9 cellular contexts compared by ENCODE assay signal in genomic region chr3:153043729-153044314, GRCh38.
A peak's percentile ranks its signal among the peaks of the same experiment; 100 is the strongest.
DNase-seq lines count a peak whose midpoint lies in the region; ATAC-seq, FAIRE-seq and TF ChIP-seq lines count a peak whose summit lies in the region.
"Had no signal": no experiment of that assay in that cellular context is flagged by ENCODE, and none has a peak within 500 bp of the region (broad histone marks: within the 10 kb centered on the region; RNA-seq: fewer than 3 reads in every experiment).

No MANE protein-coding gene starts in this region.

- H3K9ac ChIP-seq in astrocyte (ENCODE audit: low read length): peak overlapping the region; percentile 53

- TF ChIP-seq CTCF in left ventricle myocardium inferior (IDR thresholded peaks at IDR 0.05; ENCODE audit: borderline replicate concordance): no peak
- TF ChIP-seq CTCF in right atrium auricular region (IDR thresholded peaks at IDR 0.05): no peak
- no peak for TF ChIP-seq CTCF in astrocyte (IDR thresholded peaks at IDR 0.05; ENCODE audit: insufficient read depth, low read depth, low read length)
- no peak for TF ChIP-seq CTCF in type B pancreatic cell (conservative IDR thresholded peaks at IDR 0.05)

- peak overlapping the region; percentile 50 for H3K27ac Mint-ChIP-seq in astrocyte (ENCODE audit: unreplicated experiment)
- peak overlapping the region; percentile 9 for H3K27ac Mint-ChIP-seq in type B pancreatic cell
- H3K27ac Mint-ChIP-seq: GM23338 had no signal

- intact Hi-C loops in left ventricle myocardium inferior (cut with micrococcal nuclease) (loop anchor here (5.0 kb wide), 1 partner anchor 723 kb away; no protein-coding TSS in a partner anchor), left ventricle myocardium superior (cut with micrococcal nuclease) (loop anchor here (5.0 to 10.0 kb wide), 2 partner anchors 551 to 723 kb away; no protein-coding TSS in a partner anchor)

- H3K36me3 ChIP-seq in left ventricle myocardium inferior (no peaks in the 10 kb centered on the region), right atrium auricular region (no peaks in the 10 kb centered on the region), astrocyte (ENCODE audit: insufficient read depth, low read length) (no peaks in the 10 kb centered on the region)

- H3K9me3 ChIP-seq in left ventricle myocardium inferior (replicated peaks) (no peaks in the 10 kb centered on the region), right atrium auricular region (no peaks in the 10 kb centered on the region), astrocyte (ENCODE audit: insufficient read depth, low read depth, low read length) (no peaks in the 10 kb centered on the region)

- peak overlapping the region; percentile 63 for H3K4me2 ChIP-seq in astrocyte (ENCODE audit: low read length)
- H3K4me2 ChIP-seq: GM23338 had no signal

- ATAC-seq in left ventricle myocardium superior (peak; percentile 33), HG03196 (IDR thresholded peaks at IDR 0.05; ENCODE audit: unreplicated experiment) (no peak)

- H3K27me3 ChIP-seq in left ventricle myocardium inferior (ENCODE audit: low read depth) (no peaks in the 10 kb centered on the region), right atrium auricular region (no peaks in the 10 kb centered on the region), astrocyte (ENCODE audit: insufficient read depth, low read length) (no peaks in the 10 kb centered on the region)

- H3K4me1 ChIP-seq in left ventricle myocardium inferior (no peaks in the 10 kb centered on the region), right atrium auricular region (peaks cover 0 to 4% of the 10 kb centered on the region in 2 donors), astrocyte (ENCODE audit: insufficient read depth, low read length) (no peaks in the 10 kb centered on the region)

- H3K36me3 Mint-ChIP-seq in astrocyte (ENCODE audit: low read depth, unreplicated experiment) (no peaks in the 10 kb centered on the region), type B pancreatic cell (no peaks in the 10 kb centered on the region)

- H3K27ac ChIP-seq in left ventricle myocardium inferior (replicated peaks) (no peak overlapping the region), right atrium auricular region (no peak overlapping the region), astrocyte (ENCODE audit: low read depth, low read length) (peak overlapping the region; percentile 54)

- H3K9me3 Mint-ChIP-seq in astrocyte (ENCODE audit: unreplicated experiment) (no peaks in the 10 kb centered on the region), type B pancreatic cell (no peaks in the 10 kb centered on the region)
- H3K9me3 Mint-ChIP-seq: GM23338 had no signal

- H4K20me1 ChIP-seq in astrocyte (ENCODE audit: insufficient read depth, low read length): no peaks in the 10 kb centered on the region

- H2AFZ ChIP-seq in astrocyte (ENCODE audit: low read depth, low read length): no peak overlapping the region
- H2AFZ ChIP-seq: GM23338 had no signal

- peak overlapping the region; percentile 1 for H3K4me3 Mint-ChIP-seq in astrocyte (ENCODE audit: unreplicated experiment)
- H3K4me3 Mint-ChIP-seq in type B pancreatic cell: peak overlapping the region; percentile 9
- H3K4me3 Mint-ChIP-seq: GM23338 had no signal

- DNase-seq in left ventricle myocardium inferior: no peak
- DNase-seq in right atrium auricular region (ENCODE audit: low spot score): no peak
- peak; percentile 25 for DNase-seq in astrocyte (ENCODE audit: low read depth)
- no peak for DNase-seq in left ventricle myocardium superior
- no peak for DNase-seq in type B pancreatic cell (ENCODE audit: extremely low spot score, unreplicated experiment)
- DNase-seq in T-helper 2 cell: no peak
- DNase-seq in NCI-H774 (lab: John Stamatoyannopoulos, UW): no peak

- no peaks in the 10 kb centered on the region for H3K79me2 ChIP-seq in astrocyte (ENCODE audit: insufficient read depth, low read length)

- FAIRE-seq in astrocyte (lab: Jason Lieb, UNC): peak; percentile 29

- H3K27me3 Mint-ChIP-seq in astrocyte (ENCODE audit: low read depth, unreplicated experiment) (no peaks in the 10 kb centered on the region), type B pancreatic cell (no peaks in the 10 kb centered on the region)

- H3K4me3 ChIP-seq in left ventricle myocardium inferior (peak overlapping the region; percentile 44), right atrium auricular region (no peak overlapping the region), astrocyte (ENCODE audit: insufficient read depth, low read depth, low read length) (no peak overlapping the region)
- H3K4me3 ChIP-seq: GM23338 had no signal

- H3K4me1 Mint-ChIP-seq in astrocyte (ENCODE audit: low read depth, unreplicated experiment) (peaks cover 9% of the 10 kb centered on the region), type B pancreatic cell (ENCODE audit: unreplicated experiment) (peaks cover 10% of the 10 kb centered on the region)
